Comparison of ENCODE assay signal across 8 cellular contexts in the genomic region with DNA sequence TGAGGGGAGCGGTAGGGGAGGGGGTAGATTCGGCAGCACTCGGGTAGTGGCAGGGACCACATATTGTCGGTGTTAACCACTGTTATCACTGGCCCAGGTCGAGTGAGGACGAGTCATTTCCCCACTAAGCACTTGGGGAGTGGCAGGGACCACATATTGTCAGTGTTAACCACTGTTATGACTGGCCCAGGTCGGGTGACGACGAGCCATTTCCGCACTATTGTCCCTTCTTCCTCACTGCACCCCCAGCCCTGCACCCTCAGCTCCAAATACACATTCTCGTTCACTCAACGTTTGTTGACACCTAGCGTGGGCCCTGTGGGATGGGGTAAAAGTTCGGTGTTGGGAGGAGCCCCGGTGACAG. TPM values are rescaled to one million over a fixed set of nuclear protein-coding genes. Genes with fewer than 3 reads are reported as not detected.
A peak's percentile ranks its signal among the peaks of the same experiment; 100 is the strongest.
DNase-seq lines count a peak whose midpoint lies in the region; ATAC-seq and TF ChIP-seq lines count a peak whose summit lies in the region.

No MANE protein-coding gene starts in this region.

- H3K27ac ChIP-seq in AG04450 (ENCODE audit: low read depth, low read length) (peak overlapping the region; percentile 31), transverse colon (peak overlapping the region; percentile 90 to 93 (median 92))

- peaks cover 42% of the 10 kb centered on the region for H3K4me1 Mint-ChIP-seq in activated CD4-positive, alpha-beta memory T cell treated with anti-CD3 and anti-CD28 coated beads for 36 hours (ENCODE audit: low read depth)
- H3K4me1 Mint-ChIP-seq in endothelial cell (ENCODE audit: unreplicated experiment): peaks cover 12% of the 10 kb centered on the region

- ATAC-seq in GM19395 (IDR thresholded peaks at IDR 0.05; ENCODE audit: unreplicated experiment) (peak; percentile 69), HG03521 (IDR thresholded peaks at IDR 0.05; ENCODE audit: unreplicated experiment) (peak; percentile 64), omental fat pad (ENCODE audit: low FRiP score) (peak; percentile 6)

- peak overlapping the region; percentile 99 for H3K27ac Mint-ChIP-seq in activated CD4-positive, alpha-beta memory T cell treated with anti-CD3 and anti-CD28 coated beads for 36 hours
- H3K27ac Mint-ChIP-seq in endothelial cell (ENCODE audit: unreplicated experiment): peak overlapping the region; percentile 52

- intact Hi-C loops in activated CD4-positive, alpha-beta memory T cell treated with anti-CD3 and anti-CD28 coated beads for 36 hours (cut with micrococcal nuclease): loop anchor here (1.0 to 10.0 kb wide), 5 partner anchors 18 to 703 kb away; partner anchors contain the start of genes MYCBP2 and SLAIN1
- intact Hi-C loops in transverse colon (cut with DNase I; ENCODE audit: low total_unique reads): no loop called here

- peaks cover 0 to 3% (median 0%) of the 10 kb centered on the region in 4 donors for H3K36me3 ChIP-seq in transverse colon

- WGBS in transverse colon (ENCODE audit: low coverage in 1 of 2), 2 donors: 48% methylated on average over 15 of the region's 15 CpGs; no CpG with 5 or more reads in 1 of the 2 donors

- H3K4me3 Mint-ChIP-seq in activated CD4-positive, alpha-beta memory T cell treated with anti-CD3 and anti-CD28 coated beads for 36 hours: peak overlapping the region; percentile 94
- peak overlapping the region; percentile 86 for H3K4me3 Mint-ChIP-seq in endothelial cell (ENCODE audit: unreplicated experiment)

- H3K27me3 ChIP-seq in AG04450 (ENCODE audit: control insufficient read depth, insufficient read depth, low read length) (no peaks in the 10 kb centered on the region), transverse colon (peaks cover 3% of the 10 kb centered on the region)

- CTCF ChIA-PET in AG04450 (lab: Charles Lee): interaction anchor here (3.7 to 5.7 kb wide), 2 partner anchors 11 to 12 kb away, joined by 27 to 70 read pairs; no protein-coding TSS in a partner anchor
- CTCF ChIA-PET in activated CD4-positive, alpha-beta memory T cell treated with anti-CD3 and anti-CD28 coated beads for 36 hours (lab: Charles Lee): interaction anchor here (0.6 to 2.7 kb wide), 6 partner anchors 10 to 106 kb away, joined by 3 to 21 read pairs (median 4); no protein-coding TSS in a partner anchor

- no peak for DNase-seq in AG04450 (ENCODE audit: low read depth, low spot score)
- peak; percentile 90 for DNase-seq in activated CD4-positive, alpha-beta memory T cell treated with anti-CD3 and anti-CD28 coated beads for 36 hours
- DNase-seq in endothelial cell (ENCODE audit: low spot score): no peak
- no peak for DNase-seq in omental fat pad (ENCODE audit: low spot score)
- DNase-seq in transverse colon: peak; percentile 54
- no peak for DNase-seq in NCI-H2171 treated with DMSO at 0.1 percent for 48 hours (lab: John Stamatoyannopoulos, UW)

- no peak for TF ChIP-seq POLR2A in transverse colon (IDR thresholded peaks at IDR 0.05)

- in situ Hi-C loops in transverse colon (cut with MboI; ENCODE audit: low pct_ligation_motif_present in 1 of 4, low pct_unique_long_range_greater_than_20kb in 1 of 4, low sequenced_read_pairs in 3 of 4): no loop called here

- TF ChIP-seq EP300 in transverse colon (IDR thresholded peaks at IDR 0.05; ENCODE audit: low read depth): no peak

- peak overlapping the region; percentile 95 for H3K4me3 ChIP-seq in AG04450 (ENCODE audit: low read depth, low read length)
- H3K4me3 ChIP-seq in transverse colon: peak overlapping the region; percentile 57 to 82 (median 68)

- POLR2A ChIA-PET in AG04450 (lab: Yijun Ruan, JAX): no interaction called here
- POLR2A ChIA-PET in activated CD4-positive, alpha-beta memory T cell treated with anti-CD3 and anti-CD28 coated beads for 36 hours (lab: Charles Lee): interaction anchor here (0.6 to 5.5 kb wide), 9 partner anchors 10 to 438 kb away, joined by 3 to 54 read pairs (median 4); partner anchors contain the start of genes FBXL3 and MYCBP2

- TF ChIP-seq CTCF in AG04450 (IDR thresholded peaks at IDR 0.05; ENCODE audit: low read depth, low read length) (no peak), endothelial cell (IDR thresholded peaks at IDR 0.05; ENCODE audit: unreplicated experiment) (no peak), omental fat pad (IDR thresholded peaks at IDR 0.05) (no peak), transverse colon (IDR thresholded peaks at IDR 0.05) (no peak)

- H3K27me3 Mint-ChIP-seq in activated CD4-positive, alpha-beta memory T cell treated with anti-CD3 and anti-CD28 coated beads for 36 hours: peaks cover 2% of the 10 kb centered on the region
- no peaks in the 10 kb centered on the region for H3K27me3 Mint-ChIP-seq in endothelial cell (ENCODE audit: unreplicated experiment)

- no peaks in the 10 kb centered on the region for H3K9me3 Mint-ChIP-seq in activated CD4-positive, alpha-beta memory T cell treated with anti-CD3 and anti-CD28 coated beads for 36 hours
- no peaks in the 10 kb centered on the region for H3K9me3 Mint-ChIP-seq in endothelial cell (ENCODE audit: unreplicated experiment)

- H3K9me3 ChIP-seq in AG04450 (ENCODE audit: control insufficient read depth, insufficient read depth, low read length) (no peaks in the 10 kb centered on the region; the same call in 1 of the 2 replicates), transverse colon (no peaks in the 10 kb centered on the region)

- H3K4me1 ChIP-seq in transverse colon: peaks cover 0 to 13% (median 4%) of the 10 kb centered on the region in 4 donors

- peaks cover 14% of the 10 kb centered on the region for H3K36me3 Mint-ChIP-seq in activated CD4-positive, alpha-beta memory T cell treated with anti-CD3 and anti-CD28 coated beads for 36 hours
- no peaks in the 10 kb centered on the region for H3K36me3 Mint-ChIP-seq in endothelial cell (ENCODE audit: low read depth, unreplicated experiment)

RNA-seq across cellular contexts. Expression of gene CLN5, which starts 0.5 kb away (rescaled TPM):
- 28.7 and 38.6 TPM in 2 replicates for polyA plus RNA-seq in AG04450 (2011; rRNA removed)
- polyA minus RNA-seq in AG04450 (2011; rRNA and poly(A)+ RNA removed): 9.1 and 16.1 TPM in 2 replicates
- total RNA-seq in activated CD4-positive, alpha-beta memory T cell treated with anti-CD3 and anti-CD28 coated beads for 36 hours: 10 to 100 TPM; 12.4 to 14.0 TPM
- total RNA-seq in endothelial cell (ENCODE audit: unreplicated experiment) (10.9 TPM), omental fat pad (10 to 100 TPM; 13.0 to 31.9 (median 28.5) TPM), transverse colon (10 to 100 TPM in 3 of 4 donors, 1 to 10 TPM in 1; 1.6 to 28.7 (median 21.8) TPM)

RNA-seq across cellular contexts. Expression of gene FBXL3, which starts 35.5 kb away (rescaled TPM):
- polyA plus RNA-seq in AG04450 (2011; rRNA removed): 29.0 and 38.0 TPM in 2 replicates
- 19.2 and 36.5 TPM in 2 replicates for polyA minus RNA-seq in AG04450 (2011; rRNA and poly(A)+ RNA removed)
- total RNA-seq in activated CD4-positive, alpha-beta memory T cell treated with anti-CD3 and anti-CD28 coated beads for 36 hours: 10 to 100 TPM; 35.6 to 35.7 TPM
- total RNA-seq in endothelial cell (ENCODE audit: unreplicated experiment): 27.5 TPM
- 100 to 1,000 TPM in 1 of 4 donors, 10 to 100 TPM in 3; 62.3 to 121 (median 74.8) TPM for total RNA-seq in omental fat pad
- total RNA-seq in transverse colon: 100 to 1,000 TPM in 1 of 4 donors, 10 to 100 TPM in 3; 23.1 to 111 (median 88.4) TPM

RNA-seq across cellular contexts. Expression of gene ACOD1, which starts 43.1 kb away (rescaled TPM):
- polyA plus RNA-seq in AG04450 (2011; rRNA removed): not detected in 2 replicates
- not detected in 2 replicates for polyA minus RNA-seq in AG04450 (2011; rRNA and poly(A)+ RNA removed)
- total RNA-seq in activated CD4-positive, alpha-beta memory T cell treated with anti-CD3 and anti-CD28 coated beads for 36 hours: not detected
- not detected for total RNA-seq in endothelial cell (ENCODE audit: unreplicated experiment)
- not detected for total RNA-seq in omental fat pad
- total RNA-seq in transverse colon: under 1 TPM in 1 of 4 donors, not detected in 3; 0.32 TPM

Comparison
In these comparisons a context has a peak if more than half of its experiments do, and no peak if none do; other contexts are left out.
1. DNase-seq: peak in activated CD4-positive, alpha-beta memory T cell treated with anti-CD3 and anti-CD28 coated beads for 36 hours (single experiment) and transverse colon (single experiment); none in AG04450 (single experiment), endothelial cell (single experiment), omental fat pad (single experiment) and NCI-H2171 treated with DMSO at 0.1 percent for 48 hours (single experiment).
2. ATAC-seq: peak in every context shown above with its lines; median percentile 69 in GM19395; 64 in HG03521; 6 in omental fat pad.